In the genomic region with DNA sequence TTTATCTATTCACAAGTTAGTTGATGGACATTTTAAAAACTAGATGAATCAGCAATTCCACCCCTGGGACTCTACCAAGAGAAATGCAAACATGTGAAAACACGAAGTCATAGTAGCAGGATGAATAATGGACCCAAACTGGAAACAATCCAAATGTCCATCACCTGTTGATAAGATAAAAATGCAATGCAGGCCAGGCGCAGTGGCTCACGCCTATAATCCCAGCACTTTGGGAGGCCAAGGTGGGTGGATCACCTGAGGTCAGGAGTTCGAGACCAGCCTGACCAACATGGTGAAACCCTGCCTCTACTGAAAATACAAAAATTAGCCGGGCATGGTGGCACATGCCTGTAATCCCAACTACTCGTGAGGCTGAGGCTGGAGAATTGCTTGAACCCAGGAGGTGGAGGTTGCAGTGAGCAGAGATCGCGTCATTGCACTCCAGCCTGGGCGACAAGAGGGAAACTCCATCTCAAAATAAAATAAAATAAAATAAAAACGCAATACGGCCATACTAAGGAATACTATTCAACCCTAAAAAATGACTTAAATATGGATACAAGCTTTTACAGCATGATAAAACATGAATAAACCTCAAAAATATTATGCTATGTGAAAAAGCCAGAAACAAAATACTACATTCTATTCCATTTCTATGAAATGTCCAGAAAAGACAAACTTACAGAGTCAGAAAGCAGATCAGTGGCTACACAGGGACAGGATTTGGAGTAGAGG, we compare ENCODE assay signal across 2 cellular contexts.
TF ChIP-seq lines count a peak whose summit lies in the region.

No MANE protein-coding gene starts in this region.

TF ChIP-seq in IMR-90, 13 proteins besides CTCF, POLR2A, EP300 and RAD21:
- TF ChIP-seq MAFK (IDR thresholded peaks at IDR 0.05; ENCODE audit: low read depth, low read length): peak; percentile 67

TF ChIP-seq in HepG2, 621 proteins besides CTCF, POLR2A, EP300 and RAD21:
- TF ChIP-seq MAFK (conservative IDR thresholded peaks at IDR 0.05 in 1 of 2, IDR thresholded peaks at IDR 0.05 in 1 of 2; ENCODE audit: low read length in 2 of 2): peak; percentile 41 to 83; a peak in 3 of 4 replicates
- TF ChIP-seq MAFF (IDR thresholded peaks at IDR 0.05; ENCODE audit: low read depth, low read length): peak; percentile 80
TF ChIP-seq in HepG2: peak in this region for 2; not testable (repeated sequence) for 619.
